In the genomic region with DNA sequence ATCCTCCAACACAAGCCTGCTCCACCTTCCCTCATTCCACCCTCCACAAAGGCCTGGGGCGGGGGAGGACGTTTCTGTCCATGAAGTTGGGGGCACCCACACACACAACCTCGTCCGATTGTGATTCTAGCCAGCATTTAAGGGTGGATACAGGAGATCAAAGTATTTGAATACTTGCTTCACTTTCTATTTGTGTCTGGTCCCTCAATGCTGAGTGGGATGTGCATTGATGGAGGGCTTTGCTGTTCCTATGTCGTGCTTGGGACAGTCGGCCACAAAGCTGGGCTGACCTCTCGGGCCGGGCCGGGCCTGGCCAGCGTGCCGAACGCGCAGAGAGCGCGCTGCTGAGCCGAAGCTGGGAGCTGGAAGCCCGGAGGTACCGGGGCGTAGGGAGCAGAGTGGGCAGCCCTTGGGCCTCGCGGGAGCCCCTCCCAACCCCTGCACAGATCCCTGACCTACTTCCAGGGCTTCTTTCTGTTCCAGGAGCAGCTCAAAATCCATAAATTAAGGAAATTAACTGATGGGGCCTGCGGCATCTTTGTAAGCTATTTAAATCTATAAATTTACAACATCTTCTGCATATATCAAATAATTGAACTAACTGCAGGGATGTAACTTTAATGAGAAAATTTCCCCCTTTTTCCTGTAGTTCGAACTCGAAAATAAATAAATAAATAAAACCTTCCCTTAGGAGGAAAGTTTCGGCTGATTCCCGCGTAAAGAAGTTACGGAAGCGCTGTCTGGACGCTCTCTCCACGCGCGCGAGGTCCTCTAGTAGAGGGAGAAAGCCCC, we compare ENCODE assay signal across 8 cellular contexts. TPM values are rescaled to one million over a fixed set of nuclear protein-coding genes. Genes with fewer than 3 reads are reported as not detected.
DNase-seq lines count a peak whose midpoint lies in the region; ATAC-seq and TF ChIP-seq lines count a peak whose summit lies in the region.

No MANE protein-coding gene starts in this region.

- H3K27ac ChIP-seq in caudate nucleus (ENCODE audit: low read depth, low read length) (peak overlapping the region; percentile 76), lower lobe of right lung (peak overlapping the region; percentile 91), uterus (peak overlapping the region; percentile 93 to 98), MM.1S (ENCODE audit: low read length) (no peak overlapping the region)

- H3K4me3 Mint-ChIP-seq in activated T-cell treated with anti-CD3 and anti-CD28 coated beads, Interleukin-2, amount 50 U/mL, for 72 hours = peak overlapping the region; percentile 73 to 80

- no peaks in the 10 kb centered on the region for H3K36me3 ChIP-seq in lower lobe of right lung
- no peaks in the 10 kb centered on the region for H3K36me3 ChIP-seq in uterus
- no peaks in the 10 kb centered on the region for H3K36me3 ChIP-seq in MM.1S (replicated peaks; ENCODE audit: insufficient read depth, low read length)

- no peak for DNase-seq in activated T-cell treated with anti-CD3 and anti-CD28 coated beads, Interleukin-2, amount 50 U/mL, for 72 hours
- no peak for DNase-seq in activated T-cell treated with anti-CD3 and anti-CD28 coated beads, Interleukin-2, amount 50 U/mL, for 48 hours
- DNase-seq in caudate nucleus (lab: John Stamatoyannopoulos, UW) (peak in 1 of 61 donors; percentile 10), lower lobe of right lung (no peak), uterus (peak; percentile 33 to 45), T1000 (lab: John Stamatoyannopoulos, UW) (no peak), MM.1S (no peak)

- no peak for ATAC-seq in activated T-cell treated with anti-CD3 and anti-CD28 coated beads, Interleukin-2, amount 50 U/mL, for 72 hours (replicated peaks in 1 of 2)
- ATAC-seq in lower lobe of right lung (no peak), HG03045 (IDR thresholded peaks at IDR 0.05; ENCODE audit: unreplicated experiment) (no peak)

- no peak overlapping the region for H3K27ac Mint-ChIP-seq in activated T-cell treated with anti-CD3 and anti-CD28 coated beads, Interleukin-2, amount 50 U/mL, for 72 hours

- H3K4me1 Mint-ChIP-seq in activated T-cell treated with anti-CD3 and anti-CD28 coated beads, Interleukin-2, amount 50 U/mL, for 72 hours (ENCODE audit: low read depth) = no peaks in the 10 kb centered on the region

- no peak for TF ChIP-seq POLR2A in uterus (IDR thresholded peaks at IDR 0.05)

- TF ChIP-seq CTCF in lower lobe of right lung (IDR thresholded peaks at IDR 0.05) (no peak), uterus (IDR thresholded peaks at IDR 0.05) (no peak), MM.1S (IDR thresholded peaks at IDR 0.05; ENCODE audit: low read length) (no peak)

- H3K9me3 ChIP-seq in lower lobe of right lung (no peaks in the 10 kb centered on the region), uterus (no peaks in the 10 kb centered on the region), MM.1S (replicated peaks; ENCODE audit: insufficient read depth, low read length) (no peaks in the 10 kb centered on the region)

- no peak overlapping the region for H2AFZ ChIP-seq in MM.1S (ENCODE audit: low read length)

- no peaks in the 10 kb centered on the region for H3K36me3 Mint-ChIP-seq in activated T-cell treated with anti-CD3 and anti-CD28 coated beads, Interleukin-2, amount 50 U/mL, for 72 hours (ENCODE audit: insufficient read depth in 2 of 2)

- peak overlapping the region; percentile 76 for H3K4me3 ChIP-seq in lower lobe of right lung
- H3K4me3 ChIP-seq in uterus = peak overlapping the region; percentile 77 to 92
- H3K4me3 ChIP-seq in MM.1S (ENCODE audit: low read length) = no peak overlapping the region

- H3K4me1 ChIP-seq in lower lobe of right lung (peaks cover 12% of the 10 kb centered on the region), uterus (peaks cover 0 to 15% of the 10 kb centered on the region in 2 donors), MM.1S (ENCODE audit: low read length) (no peaks in the 10 kb centered on the region)

- no peaks in the 10 kb centered on the region for H3K9me3 Mint-ChIP-seq in activated T-cell treated with anti-CD3 and anti-CD28 coated beads, Interleukin-2, amount 50 U/mL, for 72 hours

- H3F3A ChIP-seq in MM.1S (ENCODE audit: insufficient read depth, low read length) = no peaks in the 10 kb centered on the region

- H4K20me1 ChIP-seq in MM.1S (ENCODE audit: insufficient read depth, low read length) = no peaks in the 10 kb centered on the region

- H3K27me3 Mint-ChIP-seq in activated T-cell treated with anti-CD3 and anti-CD28 coated beads, Interleukin-2, amount 50 U/mL, for 72 hours (ENCODE audit: low read depth) = peaks cover 37% of the 10 kb centered on the region

- H3K4me2 ChIP-seq in MM.1S (ENCODE audit: low read depth, low read length) = no peak overlapping the region

- H3K27me3 ChIP-seq in lower lobe of right lung (ENCODE audit: low read depth) (peaks cover 15% of the 10 kb centered on the region), uterus (no peaks in the 10 kb centered on the region), MM.1S (replicated peaks; ENCODE audit: insufficient read depth, low read length) (peaks cover 75% of the 10 kb centered on the region)

- no peak overlapping the region for H3K9ac ChIP-seq in MM.1S (ENCODE audit: low read length)

- no peaks in the 10 kb centered on the region for H3K79me2 ChIP-seq in MM.1S (ENCODE audit: low read length)

- intact Hi-C loops in lower lobe of right lung (cut with DNase I) (no loop called here), uterus (cut with DNase I; ENCODE audit: low total_unique reads) (no loop called here)

- H3K9me2 ChIP-seq in MM.1S (replicated peaks; ENCODE audit: insufficient read depth, low read length) = no peaks in the 10 kb centered on the region

RNA-seq across cellular contexts. Expression of gene KCTD15, which starts 1.9 kb away (rescaled TPM):
- total RNA-seq in activated T-cell treated with anti-CD3 and anti-CD28 coated beads, Interleukin-2, amount 50 U/mL, for 72 hours = 1 to 10 TPM; 7.3 to 8.2 TPM
- 27.0 TPM for total RNA-seq in lower lobe of right lung
- total RNA-seq in uterus = 100 to 1,000 TPM in 1 of 4 donors, 10 to 100 TPM in 3; 23.8 to 149 (median 51.8) TPM

Comparison
In these comparisons a context has a peak if more than half of its experiments do, and no peak if none do; other contexts are left out.
1. DNase-seq: peak in uterus (2 of 2); none in activated T-cell treated with anti-CD3 and anti-CD28 coated beads, Interleukin-2, amount 50 U/mL, for 72 hours (0 of 2), activated T-cell treated with anti-CD3 and anti-CD28 coated beads, Interleukin-2, amount 50 U/mL, for 48 hours (0 of 2), lower lobe of right lung (single experiment), T1000 (single experiment) and MM.1S (single experiment).